In the genomic region with DNA sequence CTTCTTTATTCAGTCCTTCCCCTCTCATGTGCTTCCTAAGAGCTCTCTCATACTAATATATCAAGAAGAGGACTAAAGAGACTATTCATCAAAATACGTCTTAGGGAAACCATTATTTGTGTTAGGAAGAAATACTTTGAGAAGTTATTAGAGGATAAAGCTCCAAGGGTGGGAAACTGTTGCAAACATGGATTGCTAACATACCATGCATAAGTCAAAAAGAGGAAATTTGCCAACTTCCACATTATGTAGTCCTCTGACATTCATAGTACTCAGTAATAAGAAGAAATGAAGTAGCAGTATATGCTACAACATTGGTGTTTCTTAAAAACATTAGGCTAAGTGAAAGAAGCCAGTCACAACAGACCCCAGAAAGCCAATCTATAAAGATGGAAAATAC, we compare ENCODE assay signal across 30 cellular contexts.
"Had no signal": no experiment of that assay in that cellular context is flagged by ENCODE, and none has a peak within 500 bp of the region (broad histone marks: within the 10 kb centered on the region; RNA-seq: fewer than 3 reads in every experiment).

No MANE protein-coding gene starts in this region.

- H3K4me3 ChIP-seq: adrenal gland, body of pancreas, breast epithelium had no signal

- H3K27me3 ChIP-seq: adrenal gland, body of pancreas, brain microvascular endothelial cell, breast epithelium had no signal

- DNase-seq: activated B cell treated with CpG ODN at 0.5 μM for 24 hours; activated CD4-positive, alpha-beta memory T cell treated with anti-CD3 and anti-CD28 coated beads for 36 hours; activated CD4-positive, alpha-beta T cell treated with anti-CD3 and anti-CD28 coated beads for 4 hours; activated CD4-positive, alpha-beta T cell treated with anti-CD3 and anti-CD28 coated beads, Interleukin-2, amount 10 ng/mL, durations not matched to agents 24 days and 14 days; activated CD4-positive, alpha-beta T cell treated with anti-CD3 and anti-CD28 coated beads, Interleukin-2, amount 50 U/mL, for 1 hour; activated CD4-positive, alpha-beta T cell treated with anti-CD3 and anti-CD28 coated beads, Interleukin-2, amount 50 U/mL, for 4 hours; activated CD4-positive, CD25-positive, alpha-beta regulatory T cell treated with anti-CD3 and anti-CD28 coated beads, Interleukin-2, amount 50 U/mL, for 72 hours; activated CD8-positive, alpha-beta memory T cell treated with anti-CD3 and anti-CD28 coated beads, Interleukin-2, amount 50 U/mL, for 4 hours; activated CD8-positive, alpha-beta T cell treated with anti-CD3 and anti-CD28 coated beads for 36 hours; activated effector memory CD4-positive, alpha-beta T cell treated with Interleukin-2 at 50 U/mL for 16 hours; activated gamma-delta T cell; activated naive CD4-positive, alpha-beta T cell treated with anti-CD3 and anti-CD28 coated beads, Interleukin-2, amount 10 ng/mL, durations not matched to agents 7 days and 5 days; activated naive CD4-positive, alpha-beta T cell treated with Interleukin-2 at 50 U/mL for 16 hours; activated naive CD8-positive, alpha-beta T cell treated with anti-CD3 and anti-CD28 coated beads, Interleukin-2, amount 10 ng/mL, durations not matched to agents 7 days and 5 days; activated naive CD8-positive, alpha-beta T cell treated with anti-CD3 and anti-CD28 coated beads, Interleukin-2, amount 50 U/mL, for 24 hours; activated T-cell treated with anti-CD3 and anti-CD28 coated beads, Interleukin-2, amount 50 U/mL, for 24 hours; activated T-cell treated with anti-CD3 and anti-CD28 coated beads, Interleukin-2, amount 50 U/mL, for 48 hours; adrenal gland; amniotic stem cell; aorta; body of pancreas; brain microvascular endothelial cell; cerebellar nuclear complex; T-helper 2 cell; T-helper 9 cell had no signal

- H3K4me1 ChIP-seq: adrenal gland, body of pancreas, breast epithelium had no signal

- ATAC-seq: activated CD8-positive, alpha-beta T cell treated with anti-CD3 and anti-CD28 coated beads for 36 hours; activated naive CD8-positive, alpha-beta T cell treated with anti-CD3 and anti-CD28 coated beads, Interleukin-2, amount 50 U/mL, for 24 hours; body of pancreas had no signal

- H3K27ac ChIP-seq: adrenal gland, body of pancreas, brain microvascular endothelial cell, breast epithelium, VCaP had no signal

- H3K36me3 ChIP-seq: adrenal gland, brain microvascular endothelial cell, breast epithelium had no signal

- FAIRE-seq: astrocyte, colon, TTC549 had no signal

- H3K9me3 ChIP-seq: adrenal gland, body of pancreas, breast epithelium had no signal
